Comparison of ENCODE assay signal across 10 cellular contexts in genomic region chr3:196757876-196758739, GRCh38. TPM values are rescaled to one million over a fixed set of nuclear protein-coding genes. Genes with fewer than 3 reads are reported as not detected.
A peak's percentile ranks its signal among the peaks of the same experiment; 100 is the strongest.
DNase-seq lines count a peak whose midpoint lies in the region; ATAC-seq and TF ChIP-seq lines count a peak whose summit lies in the region.
"Had no signal": no experiment of that assay in that cellular context is flagged by ENCODE, and none has a peak within 500 bp of the region (broad histone marks: within the 10 kb centered on the region; RNA-seq: fewer than 3 reads in every experiment).

No MANE protein-coding gene starts in this region.

- TF ChIP-seq CTCF in Panc1 (IDR thresholded peaks at IDR 0.05) (no peak), nephron progenitor cell (IDR thresholded peaks at IDR 0.05) (no peak), esophagus muscularis mucosa (IDR thresholded peaks at IDR 0.05) (no peak)

- ATAC-seq in Panc1, result peak; percentile 62
- ATAC-seq in central memory CD8-positive, alpha-beta T cell (replicated peaks; ENCODE audit: extremely low read depth, poor library complexity, severe bottlenecking), result no peak
- ATAC-seq: body of pancreas had no signal

- H3K27ac ChIP-seq in Panc1 (ENCODE audit: low read length) (no peak overlapping the region), esophagus muscularis mucosa (replicated peaks in 1 of 4) (no peak overlapping the region)
- H3K27ac ChIP-seq: body of pancreas, SJCRH30 had no signal

- H3K27me3 ChIP-seq in Panc1 (ENCODE audit: control insufficient read depth, insufficient read depth, low read length) (no peaks in the 10 kb centered on the region), esophagus muscularis mucosa (no peaks in the 10 kb centered on the region)
- H3K27me3 ChIP-seq: body of pancreas, SJCRH30 had no signal

- 87% methylated on average over 9 of the region's 9 CpGs for WGBS in esophagus muscularis mucosa

- peak overlapping the region; percentile 80 for H3K27ac Mint-ChIP-seq in central memory CD8-positive, alpha-beta T cell (ENCODE audit: low read depth)
- peak overlapping the region; percentile 23 for H3K27ac Mint-ChIP-seq in nephron progenitor cell

- TF ChIP-seq EP300 in esophagus muscularis mucosa (IDR thresholded peaks at IDR 0.05), result no peak

- BruUV-seq in Panc1 (replicated peaks; lab: Mats Ljungman, UMichigan), result no TSS peak

- TF ChIP-seq POLR2A in esophagus muscularis mucosa (IDR thresholded peaks at IDR 0.05; ENCODE audit: low read depth), result no peak

- H3K36me3 ChIP-seq in Panc1 (ENCODE audit: control insufficient read depth, insufficient read depth, low read length) (peaks cover 4% of the 10 kb centered on the region; the same call in 1 of the 2 replicates), esophagus muscularis mucosa (peaks cover 0 to 3% (median 0%) of the 10 kb centered on the region in 4 donors)

- CTCF ChIA-PET in Panc1 (lab: Charles Lee), result no interaction called here

- H3K4me1 ChIP-seq in Panc1 (ENCODE audit: control insufficient read depth, insufficient read depth, low read length) (peaks cover 21% of the 10 kb centered on the region; the same call in 1 of the 2 replicates), esophagus muscularis mucosa (peaks cover 0 to 28% (median 23%) of the 10 kb centered on the region in 4 donors)
- H3K4me1 ChIP-seq: SJCRH30 had no signal

- intact Hi-C loops in Panc1 (cut with micrococcal nuclease; ENCODE audit: unreplicated experiment), result no loop called here
- intact Hi-C loops in esophagus muscularis mucosa (cut with DNase I), result no loop called here

- H3K36me3 Mint-ChIP-seq in central memory CD8-positive, alpha-beta T cell (ENCODE audit: insufficient read depth), result peaks cover 9% of the 10 kb centered on the region
- H3K36me3 Mint-ChIP-seq in nephron progenitor cell (ENCODE audit: low read depth), result peaks cover 86% of the 10 kb centered on the region

- H3K4me3 ChIP-seq in Panc1 (ENCODE audit: low read depth in 2 of 2, low read length in 2 of 2) (no peak overlapping the region), esophagus muscularis mucosa (no peak overlapping the region)
- H3K4me3 ChIP-seq: body of pancreas, SJCRH30 had no signal

- H3K9me3 Mint-ChIP-seq in central memory CD8-positive, alpha-beta T cell, result peaks cover 5% of the 10 kb centered on the region
- H3K9me3 Mint-ChIP-seq in nephron progenitor cell, result peaks cover 74% of the 10 kb centered on the region

- H3K4me1 Mint-ChIP-seq in central memory CD8-positive, alpha-beta T cell, result peaks cover 68% of the 10 kb centered on the region
- H3K4me1 Mint-ChIP-seq in nephron progenitor cell, result no peaks in the 10 kb centered on the region

- H3K27me3 Mint-ChIP-seq in central memory CD8-positive, alpha-beta T cell, result no peaks in the 10 kb centered on the region
- no peaks in the 10 kb centered on the region for H3K27me3 Mint-ChIP-seq in nephron progenitor cell (ENCODE audit: low read depth, poor library complexity)

- in situ Hi-C loops in Panc1 (cut with HindIII; ENCODE audit: low pct_unique_long_range_greater_than_20kb, low sequenced_read_pairs), result no loop called here

- H3K9me3 ChIP-seq in Panc1 (ENCODE audit: control insufficient read depth, insufficient read depth, low read depth, low read length), result peaks cover 8% of the 10 kb centered on the region; the same call in 1 of the 2 replicates
- peaks cover 0 to 10% (median 0%) of the 10 kb centered on the region in 4 donors for H3K9me3 ChIP-seq in esophagus muscularis mucosa

- POLR2A ChIA-PET in Panc1 (lab: Charles Lee), result interaction anchor here (1.1 kb wide), 1 partner anchor 18 kb away, joined by 3 read pairs; the partner anchor contains the start of gene PAK2

- peak; percentile 96 for DNase-seq in COLO829 (ENCODE audit: low spot score)
- peak; percentile 38 for DNase-seq in Panc1 (ENCODE audit: low read depth, low spot score)
- no peak for DNase-seq in central memory CD8-positive, alpha-beta T cell (ENCODE audit: low spot score in 2 of 2)
- DNase-seq in nephron progenitor cell, result no peak
- no peak for DNase-seq in esophagus muscularis mucosa (ENCODE audit: extremely low spot score)
- DNase-seq in NCI-H748 (lab: John Stamatoyannopoulos, UW; ENCODE audit: unreplicated experiment), result no peak
- no peak for DNase-seq in NCI-H2107 treated with DMSO at 0.1 percent for 48 hours (lab: John Stamatoyannopoulos, UW; ENCODE audit: unreplicated experiment)
- DNase-seq in OCI-M2 (lab: John Stamatoyannopoulos, UW; ENCODE audit: unreplicated experiment), result no peak
- DNase-seq: body of pancreas, SJCRH30 had no signal

- no peak overlapping the region for H3K4me3 Mint-ChIP-seq in central memory CD8-positive, alpha-beta T cell
- H3K4me3 Mint-ChIP-seq in nephron progenitor cell, result no peak overlapping the region

RNA-seq across cellular contexts. Expression of gene PAK2, which starts 18.5 kb away (rescaled TPM):
- total RNA-seq in Panc1 (2021; ENCODE audit: unreplicated experiment), result 185 TPM
- 115 TPM for polyA plus RNA-seq in Panc1 (2012; ENCODE audit: insufficient read length)
- 10 to 100 TPM; 47.2 to 52.4 (median 51.6) TPM for total RNA-seq in esophagus muscularis mucosa

RNA-seq across cellular contexts. Expression of gene PIGX, which starts 45.9 kb away (rescaled TPM):
- total RNA-seq in Panc1 (2021; ENCODE audit: unreplicated experiment) (85.7 TPM), esophagus muscularis mucosa (10 to 100 TPM; 23.0 to 31.6 (median 25.2) TPM)
- polyA plus RNA-seq in Panc1 (2012; ENCODE audit: insufficient read length), result 33.2 TPM

RNA-seq across cellular contexts. Expression of gene CEP19, which starts 46.1 kb away (rescaled TPM):
- 7.1 TPM for total RNA-seq in Panc1 (2021; ENCODE audit: unreplicated experiment)
- polyA plus RNA-seq in Panc1 (2012; ENCODE audit: insufficient read length), result 4.5 TPM
- 1 to 10 TPM; 1.5 to 4.0 (median 3.3) TPM for total RNA-seq in esophagus muscularis mucosa

Comparison
In these comparisons a context has a peak if more than half of its experiments do, and no peak if none do; other contexts are left out.
1. DNase-seq: peak in COLO829 (single experiment) and Panc1 (single experiment); none in central memory CD8-positive, alpha-beta T cell (0 of 2), nephron progenitor cell (single experiment), esophagus muscularis mucosa (single experiment), NCI-H748 (single experiment), NCI-H2107 treated with DMSO at 0.1 percent for 48 hours (single experiment) and OCI-M2 (single experiment).